Comparison of ENCODE assay signal across 8 cellular contexts in genomic region chr4:25915359-25915716, GRCh38. TPM values are rescaled to one million over a fixed set of nuclear protein-coding genes. Genes with fewer than 3 reads are reported as not detected.
A peak's percentile ranks its signal among the peaks of the same experiment; 100 is the strongest.
DNase-seq lines count a peak whose midpoint lies in the region; ATAC-seq and TF ChIP-seq lines count a peak whose summit lies in the region.

No MANE protein-coding gene starts in this region.

- peaks cover 0 to 14% (median 12%) of the 10 kb centered on the region in 11 experiments; a peak in 16 of 22 replicates for H3K27me3 ChIP-seq in BLaER1 treated with 17β-estradiol and CSF1 and Interleukin-3, amounts not matched to agents 10 nM and 100 nM

- no peak for TF ChIP-seq CTCF in HEK293 (tag by site-specific recombination; IDR thresholded peaks at IDR 0.05)

- no peaks in the 10 kb centered on the region for H3K9me3 ChIP-seq in BLaER1 treated with 17β-estradiol and CSF1 and Interleukin-3, amounts not matched to agents 10 nM and 100 nM (replicated peaks in 1 of 11)
- no peaks in the 10 kb centered on the region for H3K9me3 ChIP-seq in HEK293 (ENCODE audit: control insufficient read depth, insufficient read depth, low read depth, low read length)

- no peaks in the 10 kb centered on the region for H3K27me3 Mint-ChIP-seq in activated naive CD8-positive, alpha-beta T cell treated with anti-CD3 and anti-CD28 coated beads, Interleukin-2, amount 10 ng/mL, durations not matched to agents 7 days and 5 days
- H3K27me3 Mint-ChIP-seq in naive B cell: no peaks in the 10 kb centered on the region

- 0 out of 22 replicates have a peak overlapping the region, but pooled peaks of 1 of the 11 experiments have one; percentile 86 for H3K27ac ChIP-seq in BLaER1 treated with 17β-estradiol and CSF1 and Interleukin-3, amounts not matched to agents 10 nM and 100 nM
- H3K27ac ChIP-seq in HEK293 (ENCODE audit: extremely low read depth, low read depth, low read length): no peak overlapping the region

- no peaks in the 10 kb centered on the region for H3K9me3 Mint-ChIP-seq in activated naive CD8-positive, alpha-beta T cell treated with anti-CD3 and anti-CD28 coated beads, Interleukin-2, amount 10 ng/mL, durations not matched to agents 7 days and 5 days
- no peaks in the 10 kb centered on the region for H3K9me3 Mint-ChIP-seq in naive B cell

- peaks cover 18 to 33% (median 25%) of the 10 kb centered on the region in 10 experiments for H3K4me1 ChIP-seq in BLaER1 treated with 17β-estradiol and CSF1 and Interleukin-3, amounts not matched to agents 10 nM and 100 nM
- no peaks in the 10 kb centered on the region for H3K4me1 ChIP-seq in HEK293 (ENCODE audit: control insufficient read depth, insufficient read depth, low read length)

- H4K20me1 ChIP-seq in BLaER1 treated with 17β-estradiol and CSF1 and Interleukin-3, amounts not matched to agents 10 nM and 100 nM: no peaks in the 10 kb centered on the region

- H3K9ac ChIP-seq in BLaER1 treated with 17β-estradiol and CSF1 and Interleukin-3, amounts not matched to agents 10 nM and 100 nM: no peak overlapping the region

- H3K36me3 ChIP-seq in BLaER1 treated with 17β-estradiol and CSF1 and Interleukin-3, amounts not matched to agents 10 nM and 100 nM: peaks cover 0 to 7% (median 0%) of the 10 kb centered on the region in 11 experiments; a peak in 1 of 22 replicates
- H3K36me3 ChIP-seq in HEK293 (ENCODE audit: control insufficient read depth in 2 of 2, insufficient read depth in 1 of 2, low read length in 2 of 2): no peaks in the 10 kb centered on the region

- no peak overlapping the region for H3K27ac Mint-ChIP-seq in activated naive CD8-positive, alpha-beta T cell treated with anti-CD3 and anti-CD28 coated beads, Interleukin-2, amount 10 ng/mL, durations not matched to agents 7 days and 5 days
- H3K27ac Mint-ChIP-seq in naive B cell: peak overlapping the region in 2 of 6 donors; percentile 96 to 99

- CTCF ChIA-PET in HEK293 (lab: Yijun Ruan, JAX): interaction anchor here (2.1 kb wide), 1 partner anchor 12 kb away, joined by 5 read pairs; no protein-coding TSS in a partner anchor

- peaks cover 15% of the 10 kb centered on the region for H3K4me1 Mint-ChIP-seq in activated naive CD8-positive, alpha-beta T cell treated with anti-CD3 and anti-CD28 coated beads, Interleukin-2, amount 10 ng/mL, durations not matched to agents 7 days and 5 days
- peaks cover 33 to 53% (median 45%) of the 10 kb centered on the region in 3 donors for H3K4me1 Mint-ChIP-seq in naive B cell

- H3K4me3 ChIP-seq in BLaER1 treated with 17β-estradiol and CSF1 and Interleukin-3, amounts not matched to agents 10 nM and 100 nM: peak overlapping the region in 2 of 10 experiments; percentile 70 to 71; a peak in 1 of 20 replicates
- H3K4me3 ChIP-seq in HEK293 (ENCODE audit: low read depth, low read length): no peak overlapping the region

- H3K36me3 Mint-ChIP-seq in activated naive CD8-positive, alpha-beta T cell treated with anti-CD3 and anti-CD28 coated beads, Interleukin-2, amount 10 ng/mL, durations not matched to agents 7 days and 5 days: peaks cover 2% of the 10 kb centered on the region
- H3K36me3 Mint-ChIP-seq in naive B cell: no peaks in the 10 kb centered on the region

- peak overlapping the region; percentile 75 to 97 (median 91) for H3K4me2 ChIP-seq in BLaER1 treated with 17β-estradiol and CSF1 and Interleukin-3, amounts not matched to agents 10 nM and 100 nM

- no peak for DNase-seq in activated naive CD8-positive, alpha-beta T cell treated with anti-CD3 and anti-CD28 coated beads, Interleukin-2, amount 10 ng/mL, durations not matched to agents 7 days and 5 days
- DNase-seq in naive B cell (no peak), HuH-7 (ENCODE audit: low spot score) (no peak), UCSD-AML1 (lab: John Stamatoyannopoulos, UW; ENCODE audit: unreplicated experiment) (no peak), cerebellum (ENCODE audit: low spot score) (no peak)

- no peak for ATAC-seq in activated naive CD8-positive, alpha-beta T cell treated with anti-CD3 and anti-CD28 coated beads, Interleukin-2, amount 10 ng/mL, durations not matched to agents 7 days and 5 days (ENCODE audit: low read depth)
- ATAC-seq in naive B cell (ENCODE audit: low read depth in 2 of 2) (no peak), HG03439 (IDR thresholded peaks at IDR 0.05; ENCODE audit: unreplicated experiment) (no peak)

- POLR2A ChIA-PET in HEK293 (lab: Yijun Ruan, JAX): no interaction called here
- POLR2A ChIA-PET in activated naive CD8-positive, alpha-beta T cell treated with anti-CD3 and anti-CD28 coated beads, Interleukin-2, amount 10 ng/mL, durations not matched to agents 7 days and 5 days (lab: Charles Lee): interaction anchor here (1.9 kb wide), 1 partner anchor 60 kb away, joined by 7 read pairs; no protein-coding TSS in a partner anchor

- H3K4me3 Mint-ChIP-seq in activated naive CD8-positive, alpha-beta T cell treated with anti-CD3 and anti-CD28 coated beads, Interleukin-2, amount 10 ng/mL, durations not matched to agents 7 days and 5 days: peak overlapping the region; percentile 82
- peak overlapping the region in 5 of 8 donors; percentile 76 to 99 (median 91) for H3K4me3 Mint-ChIP-seq in naive B cell

TF ChIP-seq in HEK293, 187 proteins besides CTCF, POLR2A, EP300 and RAD21 (continues in another document):
- TF ChIP-seq ZNF239 (tag by site-specific recombination; IDR thresholded peaks at IDR 0.05) (no peak), MEIS1 (CRISPR knock-in tag; IDR thresholded peaks at IDR 0.05; ENCODE audit: borderline replicate concordance) (no peak), PRDM4 (tag by site-specific recombination; IDR thresholded peaks at IDR 0.05) (no peak), GLI2 (tag by site-specific recombination; IDR thresholded peaks at IDR 0.05; ENCODE audit: borderline replicate concordance, low read depth) (no peak), ZNF776 (tag by site-specific recombination; IDR thresholded peaks at IDR 0.05; ENCODE audit: borderline replicate concordance) (no peak), ZNF169 (tag by site-specific recombination; IDR thresholded peaks at IDR 0.05) (no peak), ZNF121 (tag by site-specific recombination; IDR thresholded peaks at IDR 0.05) (no peak), EGR2 (tag by site-specific recombination; IDR thresholded peaks at IDR 0.05; ENCODE audit: low read depth) (peak; percentile 67), KLF1 (tag by site-specific recombination; IDR thresholded peaks at IDR 0.05) (no peak), ZNF549 (tag by site-specific recombination; IDR thresholded peaks at IDR 0.05) (no peak), INSM2 (tag by site-specific recombination; IDR thresholded peaks at IDR 0.05) (no peak), ZNF600 (tag by site-specific recombination; IDR thresholded peaks at IDR 0.05) (no peak), PATZ1 (tag by site-specific recombination; IDR thresholded peaks at IDR 0.05) (no peak)

RNA-seq across cellular contexts. Expression of gene SMIM20, which starts 1.3 kb away (rescaled TPM):
- total RNA-seq in activated naive CD8-positive, alpha-beta T cell treated with anti-CD3 and anti-CD28 coated beads, Interleukin-2, amount 10 ng/mL, durations not matched to agents 7 days and 5 days: 10 to 100 TPM; 12.9 to 14.9 TPM
- polyA plus RNA-seq in naive B cell (ENCODE audit: low read depth in 6 of 6): 10 to 100 TPM; 57.8 to 83.2 (median 71.3) TPM
- 11.6 TPM for total RNA-seq in cerebellum

RNA-seq across cellular contexts. Expression of gene SEL1L3, which starts 52.5 kb away (rescaled TPM):
- total RNA-seq in activated naive CD8-positive, alpha-beta T cell treated with anti-CD3 and anti-CD28 coated beads, Interleukin-2, amount 10 ng/mL, durations not matched to agents 7 days and 5 days: 10 to 100 TPM; 62.8 to 69.7 TPM
- polyA plus RNA-seq in naive B cell (ENCODE audit: low read depth in 6 of 6): 100 to 1,000 TPM; 129 to 288 (median 195) TPM
- total RNA-seq in cerebellum: 38.7 TPM
